In genomic region chr18:46649071-46649862, GRCh38 we compare ENCODE assay signal across 23 cellular contexts. TPM values are rescaled to one million over a fixed set of nuclear protein-coding genes. Genes with fewer than 3 reads are reported as not detected.
"Had no signal": no experiment of that assay in that cellular context is flagged by ENCODE, and none has a peak within 500 bp of the region (broad histone marks: within the 10 kb centered on the region; RNA-seq: fewer than 3 reads in every experiment).

No MANE protein-coding gene starts in this region.

- H3K36me3 ChIP-seq: breast epithelium, lower lobe of right lung, tibial nerve had no signal

- DNase-seq: activated B cell treated with CpG ODN at 0.5 μM for 24 hours; activated CD4-positive, alpha-beta T cell treated with anti-CD3 and anti-CD28 coated beads, Interleukin-2, amount 50 U/mL, for 1 hour; activated CD8-positive, alpha-beta memory T cell treated with anti-CD3 and anti-CD28 coated beads, Interleukin-2, amount 10 ng/mL, durations not matched to agents 7 days and 5 days; activated CD8-positive, alpha-beta T cell treated with anti-CD3 and anti-CD28 coated beads, Interleukin-2, amount 10 ng/mL, durations not matched to agents 7 days and 5 days; activated naive CD8-positive, alpha-beta T cell treated with anti-CD3 and anti-CD28 coated beads, Interleukin-2, amount 50 U/mL, for 24 hours; activated T-cell treated with anti-CD3 and anti-CD28 coated beads, Interleukin-2, amount 50 U/mL, for 48 hours; amygdala; endodermal cell; foreskin melanocyte; hippocampal formation; lower lobe of right lung; mesendoderm; stimulated activated CD4-positive, alpha-beta T cell treated with anti-CD3 and anti-CD28 coated beads, Interleukin-15, amount 100 ng/mL, for 24 hours; stimulated activated CD4-positive, alpha-beta T cell treated with anti-CD3 and anti-CD28 coated beads, Interleukin-2, amount 100 ng/mL, for 24 hours; stimulated activated naive B cell treated with anti-CD40 and anti-IgM and Interleukin-4, amounts not matched to agents 10 μg/mL and 1 μg/mL and 100 μg/mL, for 72 hours; T-helper 2 cell had no signal

- H3K4me1 ChIP-seq: breast epithelium, lower lobe of right lung, tibial nerve had no signal

- ATAC-seq: activated CD8-positive, alpha-beta memory T cell treated with anti-CD3 and anti-CD28 coated beads, Interleukin-2, amount 10 ng/mL, durations not matched to agents 7 days and 5 days; activated CD8-positive, alpha-beta T cell treated with anti-CD3 and anti-CD28 coated beads, Interleukin-2, amount 10 ng/mL, durations not matched to agents 7 days and 5 days; activated naive CD8-positive, alpha-beta T cell treated with anti-CD3 and anti-CD28 coated beads, Interleukin-2, amount 50 U/mL, for 24 hours; esophagus mucosa; lower lobe of right lung; stimulated activated naive B cell treated with anti-CD40 and anti-IgM and Interleukin-4, amounts not matched to agents 10 μg/mL and 1 μg/mL and 100 μg/mL, for 72 hours had no signal

- H3K9me3 ChIP-seq: breast epithelium, lower lobe of right lung, tibial nerve had no signal

- FAIRE-seq: keratinocyte had no signal

- H3K27me3 ChIP-seq: breast epithelium, tibial nerve had no signal

- H3K27ac ChIP-seq: breast epithelium, lower lobe of right lung, tibial nerve had no signal

- H3K4me3 ChIP-seq: breast epithelium, lower lobe of right lung, tibial nerve had no signal

RNA-seq across cellular contexts. Expression of gene LOXHD1, which starts 7.8 kb away (rescaled TPM):
- total RNA-seq: activated B cell treated with CpG ODN at 0.5 μM for 24 hours; activated T-helper 2 cell treated with anti-CD3 and anti-CD28 coated beads, Interferon-gamma antibody, Interleukin-2, Interleukin-4, amounts not matched to agents 10 μg/mL and 5 μg/mL and 100 μg/mL, durations not matched to agents 14 hours and 24 hours and 36 hours; osteocyte; renal cortical epithelial cell had no signal
- polyA plus RNA-seq: keratinocyte had no signal
